Comparison of ENCODE assay signal across 8 cellular contexts in the genomic region with DNA sequence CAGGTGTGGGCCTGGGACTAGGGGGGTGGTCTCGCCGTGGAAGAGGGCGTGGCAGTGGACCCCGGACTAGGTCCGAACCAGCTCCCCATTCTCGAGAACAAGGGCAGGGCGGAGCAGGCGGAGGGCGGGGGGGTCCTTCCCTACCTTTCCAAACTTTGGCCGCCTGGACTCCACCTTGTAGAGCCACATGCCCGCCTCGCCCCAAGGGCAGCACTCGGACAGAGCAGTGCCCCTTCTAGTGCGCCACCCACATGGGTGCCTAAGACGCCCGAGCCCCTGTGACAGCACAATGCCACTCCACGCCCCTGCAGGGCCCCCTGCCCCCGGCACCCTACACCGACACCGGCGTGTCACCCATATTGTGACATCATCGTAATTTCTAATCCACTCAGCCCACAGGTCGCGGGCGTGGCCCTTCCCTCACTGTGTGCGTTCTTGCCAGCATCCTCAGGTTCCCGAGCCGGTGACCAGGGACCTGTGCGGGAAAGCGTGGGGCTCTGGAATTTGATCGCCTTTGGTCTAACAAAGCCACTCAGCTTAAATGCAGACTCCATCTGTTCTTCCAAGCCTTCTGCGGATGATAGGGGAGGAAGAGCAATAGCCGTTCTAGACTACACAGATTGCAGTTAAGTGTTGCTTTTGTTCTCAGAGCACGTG. TPM values are rescaled to one million over a fixed set of nuclear protein-coding genes. Genes with fewer than 3 reads are reported as not detected.
A peak's percentile ranks its signal among the peaks of the same experiment; 100 is the strongest.
DNase-seq lines count a peak whose midpoint lies in the region; ATAC-seq and TF ChIP-seq lines count a peak whose summit lies in the region.

No MANE protein-coding gene starts in this region.

- TF ChIP-seq POLR2A in vagina (IDR thresholded peaks at IDR 0.05), result no peak

- TF ChIP-seq CTCF in epithelial cell of proximal tubule (conservative IDR thresholded peaks at IDR 0.05; ENCODE audit: low read depth, low read length) (no peak), nephron progenitor cell (IDR thresholded peaks at IDR 0.05) (no peak), vagina (IDR thresholded peaks at IDR 0.05) (no peak)

- no peaks in the 10 kb centered on the region for H3K27me3 ChIP-seq in vagina

- H3K4me3 Mint-ChIP-seq in nephron progenitor cell, result peak overlapping the region; percentile 96

- peaks cover 46% of the 10 kb centered on the region for H3K4me1 Mint-ChIP-seq in nephron progenitor cell

- H3K36me3 ChIP-seq in vagina, result no peaks in the 10 kb centered on the region

- no peaks in the 10 kb centered on the region for H3K27me3 Mint-ChIP-seq in nephron progenitor cell (ENCODE audit: low read depth, poor library complexity)

- intact Hi-C loops in vagina (cut with DNase I), result loop anchor here (5.0 kb wide), 1 partner anchor 91 kb away; the partner anchor contains the start of gene PAFAH2

- no peaks in the 10 kb centered on the region for H3K9me3 Mint-ChIP-seq in nephron progenitor cell

- no peaks in the 10 kb centered on the region for H3K9me3 ChIP-seq in vagina

- no peak for ATAC-seq in GM19324 (IDR thresholded peaks at IDR 0.05; ENCODE audit: low FRiP score, unreplicated experiment)

- peaks cover 27% of the 10 kb centered on the region for H3K36me3 Mint-ChIP-seq in nephron progenitor cell (ENCODE audit: low read depth)

- peaks cover 23% of the 10 kb centered on the region for H3K4me1 ChIP-seq in vagina

- DNase-seq in COLO668 (lab: John Stamatoyannopoulos, UW; ENCODE audit: unreplicated experiment), result peak; percentile 87
- DNase-seq in NCI-H1105 (lab: John Stamatoyannopoulos, UW), result peak; percentile 72
- peak; percentile 25 for DNase-seq in activated CD4-positive, alpha-beta T cell treated with anti-CD3 and anti-CD28 coated beads, Interleukin-2, amount 50 U/mL, for 1 hour
- no peak for DNase-seq in epithelial cell of proximal tubule (ENCODE audit: low read depth)
- DNase-seq in nephron progenitor cell, result peak; percentile 37
- DNase-seq in vagina (ENCODE audit: extremely low spot score in 2 of 2), result no peak
- no peak for DNase-seq in HK-2 (ENCODE audit: unreplicated experiment)

- H3K27ac Mint-ChIP-seq in nephron progenitor cell, result peak overlapping the region; percentile 56

- H3K27ac ChIP-seq in vagina, result peak overlapping the region; percentile 88

- H3K4me3 ChIP-seq in epithelial cell of proximal tubule (ENCODE audit: low read depth, low read length), result peak overlapping the region; percentile 89
- peak overlapping the region; percentile 70 to 73 for H3K4me3 ChIP-seq in vagina

RNA-seq across cellular contexts. Expression of gene STMN1, which starts 0.6 kb away (rescaled TPM):
- 396 and 554 TPM in 2 replicates for total RNA-seq in epithelial cell of proximal tubule
- total RNA-seq in vagina, result 91.8 TPM

RNA-seq across cellular contexts. Expression of gene PAQR7, which starts 31.3 kb away (rescaled TPM):
- total RNA-seq in epithelial cell of proximal tubule, result 9.4 and 15.0 TPM in 2 replicates
- total RNA-seq in vagina, result 7.1 TPM

RNA-seq across cellular contexts. Expression of gene AUNIP, which starts 47.5 kb away (rescaled TPM):
- total RNA-seq in epithelial cell of proximal tubule (6.2 and 13.0 TPM in 2 replicates), vagina (1.5 TPM)

Comparison
In these comparisons a context has a peak if more than half of its experiments do, and no peak if none do; other contexts are left out.
1. DNase-seq: peak in COLO668 (single experiment), NCI-H1105 (single experiment), activated CD4-positive, alpha-beta T cell treated with anti-CD3 and anti-CD28 coated beads, Interleukin-2, amount 50 U/mL, for 1 hour (single experiment) and nephron progenitor cell (single experiment); none in epithelial cell of proximal tubule (single experiment), vagina (0 of 2) and HK-2 (single experiment).